Comparison of ENCODE assay signal across 1 cellular context in the genomic region with DNA sequence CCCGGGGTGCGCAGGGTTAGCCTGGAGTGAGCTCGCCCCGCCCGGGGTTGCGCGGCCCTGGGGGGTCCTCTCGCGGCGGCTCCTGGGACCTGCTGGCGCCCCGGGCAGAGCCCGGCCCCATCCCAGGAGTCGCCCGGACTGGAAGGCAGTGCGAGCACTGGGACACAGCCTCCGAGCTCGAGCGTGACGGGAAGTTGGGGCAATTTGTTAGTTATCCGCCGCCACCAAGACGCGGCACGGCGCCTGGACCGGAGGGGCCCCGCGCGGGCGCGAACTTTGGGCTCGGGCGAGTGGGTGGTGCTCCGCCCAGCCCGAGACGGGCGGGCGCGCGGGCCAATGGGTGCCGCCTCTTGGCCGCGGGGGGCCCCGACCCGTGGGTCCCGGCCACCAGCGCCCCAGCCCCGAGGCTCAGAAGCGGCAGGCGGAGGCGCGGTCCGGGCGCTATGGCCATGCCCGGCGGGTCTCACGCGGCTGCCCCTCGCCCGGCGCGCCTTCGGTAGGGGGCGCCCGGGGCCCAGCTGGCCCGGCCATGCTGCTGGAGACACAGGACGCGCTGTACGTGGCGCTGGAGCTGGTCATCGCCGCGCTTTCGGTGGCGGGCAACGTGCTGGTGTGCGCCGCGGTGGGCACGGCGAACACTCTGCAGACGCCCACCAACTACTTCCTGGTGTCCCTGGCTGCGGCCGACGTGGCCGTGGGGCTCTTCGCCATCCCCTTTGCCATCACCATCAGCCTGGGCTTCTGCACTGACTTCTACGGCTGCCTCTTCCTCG.
TF ChIP-seq lines count a peak whose summit lies in the region.

ADORA2B (plus strand) TSS at position 411 of the 773 bp plus-strand sequence; CDS start at position 530, 119 bp downstream.

TF ChIP-seq in WTC11, 78 proteins besides CTCF, POLR2A, EP300 and RAD21 (continued from another document):
- TF ChIP-seq STAT6 (CRISPR knock-in tag; conservative IDR thresholded peaks at IDR 0.05; ENCODE audit: low read depth) (peak; percentile 24; the same call in 1 of the 2 replicates), TEAD1 (CRISPR knock-in tag; IDR thresholded peaks at IDR 0.05) (peak; percentile 92), HMGA2 (CRISPR knock-in tag; IDR thresholded peaks at IDR 0.05) (no peak), NFE2L1 (CRISPR knock-in tag; IDR thresholded peaks at IDR 0.05) (peak; percentile 88), GABPB1 (CRISPR knock-in tag; IDR thresholded peaks at IDR 0.05) (peak; percentile 50; the same call in 1 of the 2 replicates), TP53 (CRISPR knock-in tag; IDR thresholded peaks at IDR 0.05) (peak; percentile 90), JAZF1 (CRISPR knock-in tag; IDR thresholded peaks at IDR 0.05) (no peak), FOXP1 (CRISPR knock-in tag; IDR thresholded peaks at IDR 0.05; ENCODE audit: borderline replicate concordance) (peak; percentile 98)
TF ChIP-seq in WTC11: peak in this region for 33.
